ENCODE assay signal across 27 cellular contexts in the genomic region with DNA sequence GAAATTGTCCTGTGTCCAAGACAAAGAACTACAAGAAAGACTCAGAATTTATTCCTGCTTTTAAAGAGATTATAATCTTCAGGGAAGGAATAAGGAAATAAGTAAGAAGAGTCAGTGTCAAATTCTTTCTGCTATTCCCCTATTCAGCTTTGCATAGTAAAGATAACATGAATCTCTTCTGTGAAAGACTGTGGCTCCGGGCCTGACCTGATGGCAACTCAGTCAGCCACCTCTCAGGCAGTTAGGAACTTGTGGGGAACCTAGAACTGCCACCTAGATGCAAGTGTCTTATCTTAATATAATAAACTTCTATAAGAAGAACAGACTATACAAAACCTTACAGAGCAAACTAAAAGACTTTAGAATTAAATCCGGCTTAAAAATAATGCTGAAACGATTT.
"Had no signal": no experiment of that assay in that cellular context is flagged by ENCODE, and none has a peak within 500 bp of the region (broad histone marks: within the 10 kb centered on the region; RNA-seq: fewer than 3 reads in every experiment).

No MANE protein-coding gene starts in this region.

- H3K36me3 ChIP-seq: neural progenitor cell, ovary, right lobe of liver, sigmoid colon, stomach, thoracic aorta, thyroid gland, tibial nerve, upper lobe of left lung, vagina had no signal

- H3K27ac ChIP-seq: neural progenitor cell, ovary, parathyroid adenoma, psoas muscle, right lobe of liver, sigmoid colon, stomach, thoracic aorta, thyroid gland, tibial nerve, upper lobe of left lung, vagina had no signal

- H3K9me3 Mint-ChIP-seq: nephron; neural progenitor cell; stimulated activated naive B cell treated with anti-CD40 and anti-IgM and Interleukin-4, amounts not matched to agents 10 μg/mL and 1 μg/mL and 100 μg/mL, for 72 hours; stimulated activated naive CD8-positive, alpha-beta T cell treated with anti-CD3 and anti-CD28 coated beads, Interleukin-15, Interleukin-2, amounts not matched to agents 100 ng/mL and 50 ng/mL, for 24 hours had no signal

- H3K9me3 ChIP-seq: ovary, psoas muscle, right lobe of liver, sigmoid colon, stomach, thoracic aorta, thyroid gland, tibial nerve, upper lobe of left lung, vagina had no signal

- ATAC-seq: psoas muscle; right cardiac atrium; right lobe of liver; stimulated activated effector memory CD8-positive, alpha-beta T cell treated with anti-CD3 and anti-CD28 coated beads, Interleukin-12 subunit alpha, Interleukin-12 subunit beta, amount 100 ng/mL, for 72 hours; stimulated activated naive B cell treated with anti-CD40 and anti-IgM and Interleukin-4, amounts not matched to agents 10 μg/mL and 1 μg/mL and 100 μg/mL, for 72 hours had no signal

- H3K4me1 Mint-ChIP-seq: neural progenitor cell; stimulated activated effector memory CD8-positive, alpha-beta T cell treated with anti-CD3 and anti-CD28 coated beads, Interleukin-12 subunit alpha, Interleukin-12 subunit beta, amount 100 ng/mL, for 72 hours; stimulated activated naive B cell treated with anti-CD40 and anti-IgM and Interleukin-4, amounts not matched to agents 10 μg/mL and 1 μg/mL and 100 μg/mL, for 72 hours had no signal

- H3K27me3 ChIP-seq: neural progenitor cell, ovary, right lobe of liver, sigmoid colon, stomach, thyroid gland, tibial nerve, upper lobe of left lung, vagina had no signal

- H2AFZ ChIP-seq: neural progenitor cell, parathyroid adenoma had no signal

- H3K4me3 Mint-ChIP-seq: nephron; neural progenitor cell; stimulated activated effector memory CD8-positive, alpha-beta T cell treated with anti-CD3 and anti-CD28 coated beads, Interleukin-12 subunit alpha, Interleukin-12 subunit beta, amount 100 ng/mL, for 72 hours; stimulated activated naive B cell treated with anti-CD40 and anti-IgM and Interleukin-4, amounts not matched to agents 10 μg/mL and 1 μg/mL and 100 μg/mL, for 72 hours; stimulated activated naive CD8-positive, alpha-beta T cell treated with anti-CD3 and anti-CD28 coated beads, Interleukin-15, Interleukin-2, amounts not matched to agents 100 ng/mL and 50 ng/mL, for 24 hours had no signal

- H3K4me1 ChIP-seq: neural progenitor cell, parathyroid adenoma, psoas muscle, right lobe of liver, sigmoid colon, stomach, thyroid gland, tibial nerve, upper lobe of left lung, vagina had no signal

- H3K4me3 ChIP-seq: neural progenitor cell, ovary, psoas muscle, right lobe of liver, sigmoid colon, stomach, thoracic aorta, thyroid gland, tibial nerve, upper lobe of left lung, vagina had no signal

- H3K4me2 ChIP-seq: neural progenitor cell had no signal

- H3K36me3 Mint-ChIP-seq: neural progenitor cell; stimulated activated effector memory CD8-positive, alpha-beta T cell treated with anti-CD3 and anti-CD28 coated beads, Interleukin-12 subunit alpha, Interleukin-12 subunit beta, amount 100 ng/mL, for 72 hours; stimulated activated naive B cell treated with anti-CD40 and anti-IgM and Interleukin-4, amounts not matched to agents 10 μg/mL and 1 μg/mL and 100 μg/mL, for 72 hours had no signal

- H3K79me2 ChIP-seq: parathyroid adenoma had no signal

- H3K27me3 Mint-ChIP-seq: stimulated activated naive CD8-positive, alpha-beta T cell treated with anti-CD3 and anti-CD28 coated beads, Interleukin-15, Interleukin-2, amounts not matched to agents 100 ng/mL and 50 ng/mL, for 24 hours had no signal

- DNase-seq: occipital lobe; ovary; posterior cingulate gyrus; psoas muscle; right cardiac atrium; right lobe of liver; sigmoid colon; small intestine; stimulated activated CD4-positive, alpha-beta T cell treated with anti-CD3 and anti-CD28 coated beads, Interleukin-15, amount 100 ng/mL, for 24 hours; stimulated activated CD4-positive, alpha-beta T cell treated with anti-CD3 and anti-CD28 coated beads, Interleukin-2, amount 100 ng/mL, for 24 hours; stimulated activated CD4-positive, alpha-beta T cell treated with anti-CD3 and anti-CD28 coated beads, Interleukin-2, amount 100 ng/mL, for 48 hours; stimulated activated CD4-positive, alpha-beta T cell treated with anti-CD3 and anti-CD28 coated beads, Interleukin-4, amount 100 ng/mL, for 24 hours; stimulated activated naive B cell treated with anti-CD40 and anti-IgM and Interleukin-4, amounts not matched to agents 10 μg/mL and 1 μg/mL and 100 μg/mL, for 72 hours; stimulated activated naive CD4-positive, alpha-beta T cell treated with Interleukin-2 at 50 U/mL for 16 hours; stomach; thyroid gland; trophoblast cell; upper lobe of left lung had no signal

- H3K27ac Mint-ChIP-seq: neural progenitor cell; progenitor cell of endocrine pancreas; stimulated activated effector memory CD8-positive, alpha-beta T cell treated with anti-CD3 and anti-CD28 coated beads, Interleukin-12 subunit alpha, Interleukin-12 subunit beta, amount 100 ng/mL, for 72 hours; stimulated activated naive B cell treated with anti-CD40 and anti-IgM and Interleukin-4, amounts not matched to agents 10 μg/mL and 1 μg/mL and 100 μg/mL, for 72 hours; stimulated activated naive CD8-positive, alpha-beta T cell treated with anti-CD3 and anti-CD28 coated beads, Interleukin-15, Interleukin-2, amounts not matched to agents 100 ng/mL and 50 ng/mL, for 24 hours had no signal
